7 cellular contexts compared by ENCODE assay signal in genomic region chr15:20074082-20074481, GRCh38.
DNase-seq lines count a peak whose midpoint lies in the region; ATAC-seq, FAIRE-seq and TF ChIP-seq lines count a peak whose summit lies in the region.
"Not testable (repeated sequence)": the region's sequence is repeated elsewhere in the genome, so short reads cannot be mapped to it uniquely, and the experiment has no call there.

No MANE protein-coding gene starts in this region.

- not testable (repeated sequence) for H3K9me3 ChIP-seq in K562 (replicated peaks; ENCODE audit: control insufficient read depth, insufficient read depth, low read depth, low read length); endodermal cell (ENCODE audit: control insufficient read depth, low read length); HepG2 (ENCODE audit: low read length); spleen; upper lobe of right lung

- H3K4me1 ChIP-seq in K562 (replicated peaks in 1 of 2; ENCODE audit: control insufficient read depth in 2 of 2, insufficient read depth in 2 of 2, low read length in 2 of 2); endodermal cell (ENCODE audit: control insufficient read depth, insufficient read depth, low read length); HepG2 (ENCODE audit: insufficient read depth, low read length); spleen; upper lobe of right lung: not testable (repeated sequence)

- not testable (repeated sequence) for H3K27ac Mint-ChIP-seq in endodermal cell; natural killer cell treated with Interleukin-12 subunit alpha and Interleukin-12 subunit beta and Interleukin-15 and Interleukin-18, amount 100 ng/mL, for 72 hours

- not testable (repeated sequence) for H3K9me1 ChIP-seq in K562 (ENCODE audit: control insufficient read depth, insufficient read depth, low read length)

- H3K36me3 ChIP-seq in K562 (ENCODE audit: control insufficient read depth, insufficient read depth, low read length); endodermal cell (ENCODE audit: control insufficient read depth, insufficient read depth, low read length); HepG2 (replicated peaks in 1 of 2; ENCODE audit: control insufficient read depth in 1 of 2, insufficient read depth in 2 of 2, low read length in 2 of 2); spleen; upper lobe of right lung: not testable (repeated sequence)

- not testable (repeated sequence) for H2AFZ ChIP-seq in K562 (ENCODE audit: low read depth, low read length); HepG2 (ENCODE audit: low read length)

- not testable (repeated sequence) for H3K4me3 ChIP-seq in K562; endodermal cell (ENCODE audit: low read length); HepG2 (replicated peaks in 1 of 3; ENCODE audit: insufficient read depth in 1 of 3, low read depth in 2 of 3, low read length in 3 of 3); spleen; upper lobe of right lung

- intact Hi-C loops in K562 (cut with micrococcal nuclease); left ventricle myocardium superior (cut with micrococcal nuclease); HepG2 (cut with micrococcal nuclease; ENCODE audit: unreplicated experiment); spleen (cut with DNase I; ENCODE audit: low total_unique reads); upper lobe of right lung (cut with DNase I): not testable (repeated sequence)

- not testable (repeated sequence) for H3K4me3 Mint-ChIP-seq in endodermal cell; natural killer cell treated with Interleukin-12 subunit alpha and Interleukin-12 subunit beta and Interleukin-15 and Interleukin-18, amount 100 ng/mL, for 72 hours

- not testable (repeated sequence) for H3K9ac ChIP-seq in K562 (ENCODE audit: insufficient read depth in 1 of 2, low read depth in 2 of 2, low read length in 2 of 2); endodermal cell (ENCODE audit: extremely low read depth, low read length, poor library complexity, severe bottlenecking); HepG2 (ENCODE audit: insufficient read depth, low read depth, low read length)

- TF ChIP-seq EP300 in K562 (IDR thresholded peaks at IDR 0.05; ENCODE audit: low read length); HepG2 (IDR thresholded peaks at IDR 0.05; ENCODE audit: low read depth in 2 of 2, low read length in 2 of 2); HepG2 (CRISPR knock-in tag; IDR thresholded peaks at IDR 0.05; ENCODE audit: borderline replicate concordance): not testable (repeated sequence)

- H3K36me3 Mint-ChIP-seq in endodermal cell (ENCODE audit: low read depth); natural killer cell treated with Interleukin-12 subunit alpha and Interleukin-12 subunit beta and Interleukin-15 and Interleukin-18, amount 100 ng/mL, for 72 hours: not testable (repeated sequence)

- H3K9me3 Mint-ChIP-seq in endodermal cell; natural killer cell treated with Interleukin-12 subunit alpha and Interleukin-12 subunit beta and Interleukin-15 and Interleukin-18, amount 100 ng/mL, for 72 hours: not testable (repeated sequence)

- not testable (repeated sequence) for H3K79me2 ChIP-seq in K562 (ENCODE audit: control insufficient read depth, insufficient read depth, low read length); HepG2 (ENCODE audit: insufficient read depth, low read length)

- H3K27ac ChIP-seq in K562 (ENCODE audit: extremely low read depth, low read depth, low read length); endodermal cell (ENCODE audit: low read depth, low read length); HepG2 (ENCODE audit: extremely low read length, insufficient read depth, low read length); spleen; upper lobe of right lung: not testable (repeated sequence)

- POLR2A ChIA-PET in K562 (lab: Yijun Ruan, JAX); HepG2 (lab: Yijun Ruan, JAX): not testable (repeated sequence)

- BruUV-seq in K562 (replicated peaks; lab: Mats Ljungman, UMichigan); HepG2 (replicated peaks; lab: Mats Ljungman, UMichigan): not testable (repeated sequence)

- 4% methylated on average over 12 of the region's 35 CpGs for WGBS in K562 (ENCODE audit: insufficient coverage, low coverage, missing lambda C conversion rate)
- 60 to 81% methylated on average over 2 to 12 of the region's 35 CpGs for WGBS in endodermal cell (ENCODE audit: insufficient coverage in 1 of 2, insufficient read length in 1 of 2), 2 experiments
- 87% methylated on average over 3 of the region's 35 CpGs for WGBS in HepG2 (ENCODE audit: low lambda C conversion rate)
- WGBS in spleen, 5 donors: 92 to 95% (median 93%) methylated on average over 11 to 19 of the region's 35 CpGs; no CpG with 5 or more reads in 1 of the 5 donors

- H3K4me1 Mint-ChIP-seq in endodermal cell; natural killer cell treated with Interleukin-12 subunit alpha and Interleukin-12 subunit beta and Interleukin-15 and Interleukin-18, amount 100 ng/mL, for 72 hours (ENCODE audit: low read depth in 2 of 2): not testable (repeated sequence)

- TF ChIP-seq POLR2A in K562 (conservative IDR thresholded peaks at IDR 0.05); HepG2 (IDR thresholded peaks at IDR 0.05; ENCODE audit: insufficient read depth in 1 of 2, low read depth in 2 of 2, low read length in 2 of 2); spleen (IDR thresholded peaks at IDR 0.05): not testable (repeated sequence)

- not testable (repeated sequence) for TF ChIP-seq RAD21 in K562 (CRISPR knock-in tag; conservative IDR thresholded peaks at IDR 0.05 in 1 of 2, IDR thresholded peaks at IDR 0.05 in 1 of 2); HepG2 (CRISPR knock-in tag; IDR thresholded peaks at IDR 0.05)

- not testable (repeated sequence) for H3K27me3 Mint-ChIP-seq in endodermal cell (ENCODE audit: insufficient read depth); natural killer cell treated with Interleukin-12 subunit alpha and Interleukin-12 subunit beta and Interleukin-15 and Interleukin-18, amount 100 ng/mL, for 72 hours

- not testable (repeated sequence) for FAIRE-seq in K562 (lab: Jason Lieb, UNC); HepG2 (lab: Jason Lieb, UNC)

- not testable (repeated sequence) for H3K27me3 ChIP-seq in K562 (ENCODE audit: control insufficient read depth in 2 of 2, insufficient read depth in 2 of 2, low read length in 2 of 2); endodermal cell (ENCODE audit: control insufficient read depth, insufficient read depth, low read length, poor library complexity, severe bottlenecking); HepG2 (ENCODE audit: control insufficient read depth in 1 of 2, insufficient read depth in 2 of 2, low read length in 2 of 2); spleen (replicated peaks in 1 of 7); upper lobe of right lung

- in situ Hi-C loops in K562 (cut with MboI): loop anchor here (25.0 kb wide), 2 partner anchors 588 to 1188 kb away; no protein-coding TSS in a partner anchor
- in situ Hi-C loops in HepG2 (cut with HindIII; ENCODE audit: extremely low pct_ligation_motif_present, low pct_unique_long_range_greater_than_20kb): not testable (repeated sequence)

- H4K20me1 ChIP-seq in K562 (replicated peaks; ENCODE audit: control insufficient read depth, insufficient read depth, low read length); HepG2 (ENCODE audit: insufficient read depth, low read length): not testable (repeated sequence)

- not testable (repeated sequence) for TF ChIP-seq CTCF in K562 (IDR thresholded peaks at IDR 0.05 in 2 of 3, conservative IDR thresholded peaks at IDR 0.05 in 1 of 3; ENCODE audit: insufficient read depth in 2 of 3, low read depth in 1 of 3, low read length in 3 of 3); endodermal cell (conservative IDR thresholded peaks at IDR 0.05); HepG2 (CRISPR knock-in tag; IDR thresholded peaks at IDR 0.05); spleen (IDR thresholded peaks at IDR 0.05 in 8 of 11, conservative IDR thresholded peaks at IDR 0.05 in 3 of 11); upper lobe of right lung (IDR thresholded peaks at IDR 0.05)

- H3K4me2 ChIP-seq in K562 (ENCODE audit: insufficient read depth, low read length); HepG2 (ENCODE audit: low read depth, low read length): not testable (repeated sequence)

- ATAC-seq in K562: peak; percentile 43; the same call in 2 of the 3 replicates
- not testable (repeated sequence) for ATAC-seq in left ventricle myocardium superior
- ATAC-seq in HepG2: peak; percentile 41; the same call in 2 of the 3 replicates
- peak; percentile 32 to 38 for ATAC-seq in natural killer cell treated with Interleukin-12 subunit alpha and Interleukin-12 subunit beta and Interleukin-15 and Interleukin-18, amount 100 ng/mL, for 72 hours
- peak; percentile 48 for ATAC-seq in upper lobe of right lung

- CTCF ChIA-PET in K562 (lab: Yijun Ruan, JAX; ENCODE audit: low intra/inter-chr PET ratio); HepG2 (lab: Yijun Ruan, JAX; ENCODE audit: low intra/inter-chr PET ratio, low total read pairs): not testable (repeated sequence)

- DNase-seq in K562 (ENCODE audit: extremely low read depth in 1 of 4, low spot score in 3 of 4); HepG2 (ENCODE audit: low spot score); natural killer cell treated with Interleukin-12 subunit alpha and Interleukin-12 subunit beta and Interleukin-15 and Interleukin-18, amount 100 ng/mL, for 72 hours (ENCODE audit: low spot score): not testable (repeated sequence)
- peak; percentile 4 for DNase-seq in endodermal cell
- peak; percentile 22 for DNase-seq in left ventricle myocardium superior
- DNase-seq in spleen: peak; percentile 66
- peak; percentile 66 for DNase-seq in upper lobe of right lung
